ENCODE assay signal across 1 cellular context in the genomic region with DNA sequence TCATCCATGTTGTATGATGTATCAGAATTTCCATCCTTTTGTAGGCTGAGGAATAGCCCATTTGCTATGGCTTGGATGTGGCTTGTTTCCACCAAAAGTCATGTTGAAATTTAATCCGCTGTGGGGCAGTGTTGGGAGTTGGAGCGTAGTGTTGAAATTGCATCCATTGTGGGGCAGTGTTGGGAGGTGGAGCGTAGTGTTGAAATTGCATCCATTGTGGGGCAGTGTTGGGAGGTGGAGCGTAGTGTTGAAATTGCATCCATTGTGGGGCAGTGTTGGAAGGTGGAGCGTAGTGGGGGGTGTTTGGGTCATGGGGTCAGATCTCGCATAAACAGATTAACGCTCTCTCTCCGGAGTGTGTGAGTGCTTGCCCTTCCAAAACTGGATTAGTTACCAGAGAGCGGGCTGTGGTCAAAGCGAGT.
TF ChIP-seq lines count a peak whose summit lies in the region.
"Not testable (repeated sequence)": the region's sequence is repeated elsewhere in the genome, so short reads cannot be mapped to it uniquely, and the experiment has no call there.

No MANE protein-coding gene starts in this region.

TF ChIP-seq in HepG2, 621 proteins besides CTCF, POLR2A, EP300 and RAD21:
- TF ChIP-seq CEBPG (CRISPR knock-in tag; IDR thresholded peaks at IDR 0.05) (peak; percentile 61), SOX6 (CRISPR knock-in tag; IDR thresholded peaks at IDR 0.05) (peak; percentile 72), STAG1 (CRISPR knock-in tag; IDR thresholded peaks at IDR 0.05) (peak; percentile 26; the same call in 1 of the 2 replicates), XRCC5 (optimal IDR thresholded peaks at IDR 0.05; ENCODE audit: low read length) (peak; percentile 35), CEBPB (IDR thresholded peaks at IDR 0.05; ENCODE audit: borderline replicate concordance, low read depth, low read length) (peak; percentile 25; the same call in 1 of the 2 replicates)
- not testable (repeated sequence) for TF ChIP-seq SOX6 (IDR thresholded peaks at IDR 0.05)
